8 cellular contexts compared by ENCODE assay signal in genomic region chr22:45671051-45671782, GRCh38. TPM values are rescaled to one million over a fixed set of nuclear protein-coding genes. Genes with fewer than 3 reads are reported as not detected.
A peak's percentile ranks its signal among the peaks of the same experiment; 100 is the strongest.
DNase-seq lines count a peak whose midpoint lies in the region; ATAC-seq, FAIRE-seq and TF ChIP-seq lines count a peak whose summit lies in the region.

No MANE protein-coding gene starts in this region.

- TF ChIP-seq CTCF in HL-60 (IDR thresholded peaks at IDR 0.05; ENCODE audit: insufficient read depth, low read length) (no peak), K562 (IDR thresholded peaks at IDR 0.05 in 2 of 3, conservative IDR thresholded peaks at IDR 0.05 in 1 of 3; ENCODE audit: insufficient read depth in 2 of 3, low read depth in 1 of 3, low read length in 3 of 3) (no peak)

- no peak for TF ChIP-seq POLR2A in K562 (conservative IDR thresholded peaks at IDR 0.05)

- H3K79me2 ChIP-seq in K562 (ENCODE audit: control insufficient read depth, insufficient read depth, low read length), result peaks cover 46% of the 10 kb centered on the region

- in situ Hi-C loops in K562 (cut with MboI), result no loop called here

- H3K4me3 ChIP-seq in BLaER1 (peak overlapping the region; percentile 90), HL-60 (replicated peaks; ENCODE audit: insufficient read depth, low read length) (peak overlapping the region; percentile 77), K562 (peak overlapping the region; percentile 70)

- FAIRE-seq in K562 (lab: Jason Lieb, UNC), result no peak

- ATAC-seq in K562 (no peak; the same call in 2 of the 3 replicates), GM19455 (IDR thresholded peaks at IDR 0.05; ENCODE audit: unreplicated experiment) (no peak), GM19395 (IDR thresholded peaks at IDR 0.05; ENCODE audit: unreplicated experiment) (no peak)
- no peak for ATAC-seq in stimulated activated effector memory CD8-positive, alpha-beta T cell treated with anti-CD3 and anti-CD28 coated beads, Interleukin-12 subunit alpha, Interleukin-12 subunit beta, amount 100 ng/mL, for 72 hours

- peak overlapping the region; percentile 93 for H3K9ac ChIP-seq in BLaER1
- peak overlapping the region; percentile 89 to 97; a peak in 3 of 4 replicates for H3K9ac ChIP-seq in K562 (ENCODE audit: insufficient read depth in 1 of 2, low read depth in 2 of 2, low read length in 2 of 2)

- H3K4me1 Mint-ChIP-seq in stimulated activated effector memory CD8-positive, alpha-beta T cell treated with anti-CD3 and anti-CD28 coated beads, Interleukin-12 subunit alpha, Interleukin-12 subunit beta, amount 100 ng/mL, for 72 hours, result peaks cover 30% of the 10 kb centered on the region

- H2AFZ ChIP-seq in K562 (ENCODE audit: low read depth, low read length), result peak overlapping the region; percentile 87; the same call in 1 of the 2 replicates

- peak overlapping the region; percentile 84 for H3K4me3 Mint-ChIP-seq in stimulated activated effector memory CD8-positive, alpha-beta T cell treated with anti-CD3 and anti-CD28 coated beads, Interleukin-12 subunit alpha, Interleukin-12 subunit beta, amount 100 ng/mL, for 72 hours

- intact Hi-C loops in K562 (cut with micrococcal nuclease), result no loop called here

- CTCF ChIA-PET in K562 (lab: Yijun Ruan, JAX; ENCODE audit: low intra/inter-chr PET ratio), result no interaction called here

- POLR2A ChIA-PET in K562 (lab: Yijun Ruan, JAX), result interaction anchor here (1.3 kb wide), 1 partner anchor 31 kb away, joined by 3 read pairs; no protein-coding TSS in a partner anchor

- BruUV-seq in K562 (replicated peaks; lab: Mats Ljungman, UMichigan), result no TSS peak

- H3K9me3 Mint-ChIP-seq in stimulated activated effector memory CD8-positive, alpha-beta T cell treated with anti-CD3 and anti-CD28 coated beads, Interleukin-12 subunit alpha, Interleukin-12 subunit beta, amount 100 ng/mL, for 72 hours, result peaks cover 2% of the 10 kb centered on the region

- 78% methylated on average over 9 of the region's 32 CpGs for WGBS in K562 (ENCODE audit: insufficient coverage, low coverage, missing lambda C conversion rate)

- TF ChIP-seq EP300 in K562 (IDR thresholded peaks at IDR 0.05; ENCODE audit: low read length), result no peak

- no peak for TF ChIP-seq RAD21 in K562 (CRISPR knock-in tag; conservative IDR thresholded peaks at IDR 0.05 in 1 of 2, IDR thresholded peaks at IDR 0.05 in 1 of 2)

- H3K27ac ChIP-seq in BLaER1, result peak overlapping the region; percentile 96
- H3K27ac ChIP-seq in HL-60 (replicated peaks), result peak overlapping the region; percentile 84
- peak overlapping the region; percentile 82; the same call in 1 of the 3 replicates for H3K27ac ChIP-seq in K562 (ENCODE audit: extremely low read depth, low read depth, low read length)

- DNase-seq in HL-60 (ENCODE audit: low read depth in 1 of 2, low spot score in 1 of 2) (no peak), K562 (ENCODE audit: extremely low read depth in 1 of 4, low spot score in 3 of 4) (no peak), iPS-NIHi11 (ENCODE audit: low spot score) (peak; percentile 94), NOMO-1 treated with DMSO at 0.1 percent for 48 hours (lab: John Stamatoyannopoulos, UW; ENCODE audit: unreplicated experiment) (no peak)
- DNase-seq in stimulated activated effector memory CD8-positive, alpha-beta T cell treated with anti-CD3 and anti-CD28 coated beads, Interleukin-12 subunit alpha, Interleukin-12 subunit beta, amount 100 ng/mL, for 72 hours (ENCODE audit: low spot score in 2 of 2), result no peak

- peaks cover 13% of the 10 kb centered on the region for H3K36me3 ChIP-seq in BLaER1
- H3K36me3 ChIP-seq in K562 (ENCODE audit: control insufficient read depth, insufficient read depth, low read length), result peaks cover 5% of the 10 kb centered on the region; the same call in 2 of the 3 replicates

- no peaks in the 10 kb centered on the region for H3K27me3 ChIP-seq in BLaER1
- H3K27me3 ChIP-seq in HL-60 (ENCODE audit: insufficient read depth, poor library complexity, severe bottlenecking), result no peaks in the 10 kb centered on the region
- no peaks in the 10 kb centered on the region; a peak in 1 of 5 replicates for H3K27me3 ChIP-seq in K562 (ENCODE audit: control insufficient read depth in 2 of 2, insufficient read depth in 2 of 2, low read length in 2 of 2)

- H3K27ac Mint-ChIP-seq in stimulated activated effector memory CD8-positive, alpha-beta T cell treated with anti-CD3 and anti-CD28 coated beads, Interleukin-12 subunit alpha, Interleukin-12 subunit beta, amount 100 ng/mL, for 72 hours, result peak overlapping the region; percentile 94

- H3K36me3 Mint-ChIP-seq in stimulated activated effector memory CD8-positive, alpha-beta T cell treated with anti-CD3 and anti-CD28 coated beads, Interleukin-12 subunit alpha, Interleukin-12 subunit beta, amount 100 ng/mL, for 72 hours, result peaks cover 11% of the 10 kb centered on the region

- H3K4me2 ChIP-seq in BLaER1 (peak overlapping the region; percentile 99), K562 (ENCODE audit: insufficient read depth, low read length) (peak overlapping the region; percentile 93)

- no peaks in the 10 kb centered on the region for H3K9me1 ChIP-seq in K562 (ENCODE audit: control insufficient read depth, insufficient read depth, low read length)

- H4K20me1 ChIP-seq in BLaER1, result peaks cover 41% of the 10 kb centered on the region
- H4K20me1 ChIP-seq in K562 (replicated peaks; ENCODE audit: control insufficient read depth, insufficient read depth, low read length), result peaks cover 7% of the 10 kb centered on the region; the same call in 1 of the 2 replicates

- H3K4me1 ChIP-seq in BLaER1, result peaks cover 32% of the 10 kb centered on the region
- H3K4me1 ChIP-seq in K562 (replicated peaks in 1 of 2; ENCODE audit: control insufficient read depth in 2 of 2, insufficient read depth in 2 of 2, low read length in 2 of 2), result peaks cover 18% of the 10 kb centered on the region in 2 experiments; a peak in 4 of 5 replicates

- no peaks in the 10 kb centered on the region for H3K9me3 ChIP-seq in BLaER1
- no peaks in the 10 kb centered on the region for H3K9me3 ChIP-seq in K562 (replicated peaks; ENCODE audit: control insufficient read depth, insufficient read depth, low read depth, low read length)

TF ChIP-seq in K562, 482 proteins besides CTCF, POLR2A, EP300 and RAD21 (continues in another document):
- peak; percentile 9 for TF ChIP-seq HNRNPLL (IDR thresholded peaks at IDR 0.05; ENCODE audit: low read depth, low read length, poor library complexity, severe bottlenecking)
- no peak for TF ChIP-seq PBX2 (CRISPR knock-in tag; IDR thresholded peaks at IDR 0.05; ENCODE audit: low read depth)
- TF ChIP-seq PBX2 (tag; conservative IDR thresholded peaks at IDR 0.05; ENCODE audit: low read depth), result peak; percentile 37; the same call in 1 of the 2 replicates
- no peak for TF ChIP-seq ETV5 (CRISPR knock-in tag; IDR thresholded peaks at IDR 0.05; ENCODE audit: low read depth)
- TF ChIP-seq PKNOX1 (IDR thresholded peaks at IDR 0.05), result peak; percentile 90
- TF ChIP-seq OTX1 (CRISPR knock-in tag; IDR thresholded peaks at IDR 0.05), result no peak

RNA-seq across cellular contexts. Expression of gene ATXN10, which starts 0.4 kb away (rescaled TPM):
- 53.4 and 83.4 TPM in 2 replicates for total RNA-seq in K562 (2011; cell fraction: chromatin; rRNA removed; ENCODE audit: low replicate concordance)
- total RNA-seq in K562 (2011; cell fraction: nucleolus; rRNA removed), result 26.8 and 40.0 TPM in 2 replicates
- 36.8 and 43.4 TPM in 2 replicates for total RNA-seq in K562 (2011; cell fraction: nucleoplasm; rRNA removed)
- total RNA-seq in K562 (2014; rRNA removed) (16.6 and 21.7 TPM in 2 replicates), K562 (2014; rRNA removed; fragmentation: Illumina TruSeq; extraction: Trizol) (32.2 and 35.3 TPM in 2 replicates), K562 (2015; rRNA removed; fragmentation: Illumina TruSeq; extraction: Trizol) (26.6 and 33.6 TPM in 2 replicates), K562 (2021) (66.7 and 72.9 TPM in 2 replicates)
- polyA plus RNA-seq in K562 (2011; rRNA removed) (165 and 190 TPM in 2 replicates), K562 (2014; fragmentation: Illumina TruSeq; extraction: Trizol) (88.2 and 109 TPM in 2 replicates), K562 (2014; fragmentation: Nextera tagmentation; extraction: Ambion mirVana) (10 to 100 TPM; 11.5 to 16.4 TPM), K562 (2014; rRNA removed) (38.9 and 60.4 TPM in 2 replicates)
- polyA plus RNA-seq in K562 (2011; cell fraction: cytosol; rRNA removed), result 21.2 and 70.6 TPM in 2 replicates
- polyA plus RNA-seq in K562 (2011; cell fraction: nucleus; rRNA removed), result 27.9 and 39.6 TPM in 2 replicates
- 62.7 and 69.3 TPM in 2 replicates for polyA plus RNA-seq in K562 (2012)
- polyA minus RNA-seq in K562 (2011; rRNA and poly(A)+ RNA removed), result 209 and 220 TPM in 2 replicates
- polyA minus RNA-seq in K562 (2011; cell fraction: cytosol; rRNA and poly(A)+ RNA removed), result 51.2 and 64.3 TPM in 2 replicates
- 21.4 and 35.2 TPM in 2 replicates for polyA minus RNA-seq in K562 (2011; cell fraction: nucleus; rRNA and poly(A)+ RNA removed)
